ENCODE assay signal across 32 cellular contexts in the genomic region with DNA sequence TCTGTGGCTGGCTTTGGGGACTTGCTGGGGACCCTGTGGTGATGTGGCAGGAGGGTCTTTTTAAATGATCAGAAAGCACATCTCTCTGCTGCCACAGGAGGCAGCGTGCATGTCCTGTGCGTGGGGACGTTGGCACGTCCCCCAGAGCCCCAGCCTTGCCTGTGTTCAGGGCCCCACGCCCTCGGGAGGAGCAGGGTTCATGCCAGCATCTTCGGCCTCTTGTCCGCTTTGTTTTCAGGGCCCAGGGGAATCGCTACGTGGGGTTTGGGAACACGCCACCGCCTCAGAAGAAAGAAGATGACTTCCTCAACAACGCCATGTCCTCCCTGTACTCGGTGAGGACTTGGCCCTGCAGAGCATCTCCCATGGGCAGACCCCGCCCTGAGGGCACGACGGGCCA. TPM values are rescaled to one million over a fixed set of nuclear protein-coding genes. Genes with fewer than 3 reads are reported as not detected.
"Had no signal": no experiment of that assay in that cellular context is flagged by ENCODE, and none has a peak within 500 bp of the region (broad histone marks: within the 10 kb centered on the region; RNA-seq: fewer than 3 reads in every experiment).

No MANE protein-coding gene starts in this region.

- H3K27ac Mint-ChIP-seq: activated CD8-positive, alpha-beta memory T cell treated with anti-CD3 and anti-CD28 coated beads, Interleukin-2, amount 10 ng/mL, durations not matched to agents 7 days and 5 days; activated CD8-positive, alpha-beta T cell treated with anti-CD3 and anti-CD28 coated beads, Interleukin-2, amount 10 ng/mL, durations not matched to agents 7 days and 5 days; activated naive CD4-positive, alpha-beta T cell treated with anti-CD3 and anti-CD28 coated beads, Interleukin-2, amount 50 U/mL, for 72 hours; effector memory CD8-positive, alpha-beta T cell; immature natural killer cell; natural killer cell; stimulated activated naive CD8-positive, alpha-beta T cell treated with anti-CD3 and anti-CD28 coated beads, Interleukin-15, Interleukin-2, amounts not matched to agents 100 ng/mL and 50 ng/mL, for 24 hours; type B pancreatic cell; WTC11 had no signal

- H3K27me3 ChIP-seq: colonic mucosa, heart left ventricle, right lobe of liver, uterus had no signal

- DNase-seq: activated CD4-positive, alpha-beta T cell treated with anti-CD3 and anti-CD28 coated beads for 1 hour; activated CD8-positive, alpha-beta memory T cell treated with anti-CD3 and anti-CD28 coated beads, Interleukin-2, amount 10 ng/mL, durations not matched to agents 7 days and 5 days; activated CD8-positive, alpha-beta T cell treated with anti-CD3 and anti-CD28 coated beads, Interleukin-2, amount 10 ng/mL, durations not matched to agents 7 days and 5 days; activated naive CD4-positive, alpha-beta T cell; activated T-cell treated with anti-CD3 and anti-CD28 coated beads, Interleukin-2, amount 50 U/mL, for 48 hours; colonic mucosa; effector memory CD8-positive, alpha-beta T cell; heart left ventricle; hypothalamus; immature natural killer cell; midbrain; natural killer cell; right lobe of liver; stimulated activated CD4-positive, alpha-beta T cell treated with anti-CD3 and anti-CD28 coated beads, Interleukin-12 subunit alpha, Interleukin-12 subunit beta, amount 100 ng/mL, for 4 hours; stimulated activated CD4-positive, alpha-beta T cell treated with anti-CD3 and anti-CD28 coated beads, Interleukin-4, amount 100 ng/mL, for 1 hour; T-helper 2 cell; uterus had no signal

- ATAC-seq: activated CD8-positive, alpha-beta memory T cell treated with anti-CD3 and anti-CD28 coated beads, Interleukin-2, amount 10 ng/mL, durations not matched to agents 7 days and 5 days; activated CD8-positive, alpha-beta T cell treated with anti-CD3 and anti-CD28 coated beads, Interleukin-2, amount 10 ng/mL, durations not matched to agents 7 days and 5 days; activated naive CD4-positive, alpha-beta T cell treated with anti-CD3 and anti-CD28 coated beads, Interleukin-2, amount 50 U/mL, for 72 hours; effector memory CD8-positive, alpha-beta T cell; natural killer cell; right lobe of liver; WTC11 had no signal

- H3K36me3 Mint-ChIP-seq: natural killer cell, type B pancreatic cell had no signal

- H3K4me3 ChIP-seq: colonic mucosa, heart left ventricle, right lobe of liver, skin epidermis, thoracic aorta, uterus had no signal

- H3K27me3 Mint-ChIP-seq: activated CD8-positive, alpha-beta memory T cell treated with anti-CD3 and anti-CD28 coated beads, Interleukin-2, amount 10 ng/mL, durations not matched to agents 7 days and 5 days; effector memory CD8-positive, alpha-beta T cell; stimulated activated naive CD8-positive, alpha-beta T cell treated with anti-CD3 and anti-CD28 coated beads, Interleukin-15, Interleukin-2, amounts not matched to agents 100 ng/mL and 50 ng/mL, for 24 hours; type B pancreatic cell had no signal

- H3K36me3 ChIP-seq: uterus had no signal

- H3K9me3 Mint-ChIP-seq: activated naive CD4-positive, alpha-beta T cell treated with anti-CD3 and anti-CD28 coated beads, Interleukin-2, amount 50 U/mL, for 72 hours; effector memory CD8-positive, alpha-beta T cell; immature natural killer cell; natural killer cell; stimulated activated naive CD8-positive, alpha-beta T cell treated with anti-CD3 and anti-CD28 coated beads, Interleukin-15, Interleukin-2, amounts not matched to agents 100 ng/mL and 50 ng/mL, for 24 hours; type B pancreatic cell; WTC11 had no signal

- H3K4me3 Mint-ChIP-seq: activated CD8-positive, alpha-beta memory T cell treated with anti-CD3 and anti-CD28 coated beads, Interleukin-2, amount 10 ng/mL, durations not matched to agents 7 days and 5 days; activated CD8-positive, alpha-beta T cell treated with anti-CD3 and anti-CD28 coated beads, Interleukin-2, amount 10 ng/mL, durations not matched to agents 7 days and 5 days; effector memory CD8-positive, alpha-beta T cell; immature natural killer cell; natural killer cell; stimulated activated naive CD8-positive, alpha-beta T cell treated with anti-CD3 and anti-CD28 coated beads, Interleukin-15, Interleukin-2, amounts not matched to agents 100 ng/mL and 50 ng/mL, for 24 hours; type B pancreatic cell; WTC11 had no signal

- H3K9me3 ChIP-seq: colonic mucosa, heart left ventricle, right lobe of liver, thoracic aorta, uterus had no signal

- H3K27ac ChIP-seq: colonic mucosa, heart left ventricle, right lobe of liver, skin epidermis, thoracic aorta, uterus had no signal

RNA-seq across cellular contexts. Expression of a gene that starts 14.3 kb away (rescaled TPM):
- total RNA-seq: activated CD8-positive, alpha-beta memory T cell treated with anti-CD3 and anti-CD28 coated beads, Interleukin-2, amount 10 ng/mL, durations not matched to agents 7 days and 5 days; activated CD8-positive, alpha-beta T cell treated with anti-CD3 and anti-CD28 coated beads, Interleukin-2, amount 10 ng/mL, durations not matched to agents 7 days and 5 days; bronchial epithelial cell; colonic mucosa; dermis microvascular lymphatic vessel endothelial cell; endothelial cell of umbilical vein; fibroblast of lung; heart left ventricle; kidney epithelial cell; lower leg skin; omental fat pad; right lobe of liver; subcutaneous adipose tissue; thoracic aorta had no signal

RNA-seq across cellular contexts. Expression of a gene that starts 24.4 kb away (rescaled TPM):
- total RNA-seq: activated CD8-positive, alpha-beta memory T cell treated with anti-CD3 and anti-CD28 coated beads, Interleukin-2, amount 10 ng/mL, durations not matched to agents 7 days and 5 days; activated CD8-positive, alpha-beta T cell treated with anti-CD3 and anti-CD28 coated beads, Interleukin-2, amount 10 ng/mL, durations not matched to agents 7 days and 5 days; activated naive CD4-positive, alpha-beta T cell treated with anti-CD3 and anti-CD28 coated beads, Interleukin-2, amount 50 U/mL, for 72 hours; dermis microvascular lymphatic vessel endothelial cell; endothelial cell of umbilical vein; fibroblast of lung; fibroblast of villous mesenchyme; heart left ventricle; natural killer cell; omental fat pad; right lobe of liver; subcutaneous adipose tissue; thoracic aorta had no signal

RNA-seq across cellular contexts. Expression of a gene that starts 43.0 kb away (rescaled TPM):
- total RNA-seq: activated CD8-positive, alpha-beta memory T cell treated with anti-CD3 and anti-CD28 coated beads, Interleukin-2, amount 10 ng/mL, durations not matched to agents 7 days and 5 days; bronchial epithelial cell; colonic mucosa; dermis microvascular lymphatic vessel endothelial cell; endothelial cell of umbilical vein; fibroblast of lung; fibroblast of villous mesenchyme; natural killer cell; right lobe of liver; thoracic aorta; uterus had no signal
